15 cellular contexts compared by ENCODE assay signal in genomic region chr6:106820412-106820852, GRCh38.
DNase-seq lines count a peak whose midpoint lies in the region; ATAC-seq, FAIRE-seq and TF ChIP-seq lines count a peak whose summit lies in the region.
"Had no signal": no experiment of that assay in that cellular context is flagged by ENCODE, and none has a peak within 500 bp of the region (broad histone marks: within the 10 kb centered on the region; RNA-seq: fewer than 3 reads in every experiment).

No MANE protein-coding gene starts in this region.

- CTCF ChIA-PET in activated CD8-positive, alpha-beta memory T cell treated with anti-CD3 and anti-CD28 coated beads, Interleukin-2, amount 10 ng/mL, durations not matched to agents 7 days and 5 days (lab: Charles Lee): interaction anchor here (1.0 kb wide), 1 partner anchor 8 kb away, joined by 4 read pairs; no protein-coding TSS in a partner anchor

- no peak for DNase-seq in GM23338 (ENCODE audit: low spot score)
- peak; percentile 98 for DNase-seq in RCC 7860 (ENCODE audit: low spot score)
- peak; percentile 41 for DNase-seq in fibroblast of the aortic adventitia (ENCODE audit: low read depth)
- no peak for DNase-seq in smooth muscle cell (lab: John Stamatoyannopoulos, UW; ENCODE audit: unreplicated experiment)
- no peak for DNase-seq in inferior parietal cortex (ENCODE audit: extremely low spot score)
- DNase-seq in activated CD8-positive, alpha-beta memory T cell treated with anti-CD3 and anti-CD28 coated beads, Interleukin-2, amount 10 ng/mL, durations not matched to agents 7 days and 5 days: no peak
- no peak for DNase-seq in body of pancreas
- DNase-seq: effector CD8-positive, alpha-beta T cell; HFFc6; left lung; NCI-H1436; sigmoid colon; stimulated activated naive CD8-positive, alpha-beta T cell treated with anti-CD3 and anti-CD28 coated beads, Interleukin-15, amount 100 ng/mL, for 72 hours; T-helper 17 cell had no signal

- peak; percentile 99 for FAIRE-seq in RCC 7860 (lab: Jason Lieb, UNC)

- H2AFZ ChIP-seq in GM23338: peak overlapping the region; percentile 84
- no peak overlapping the region for H2AFZ ChIP-seq in smooth muscle cell (ENCODE audit: low read depth)

- H3K9me2 ChIP-seq in GM23338 (ENCODE audit: insufficient read depth): no peaks in the 10 kb centered on the region

- no peak overlapping the region for H3K9ac ChIP-seq in smooth muscle cell (ENCODE audit: low read depth)

- intact Hi-C loops in body of pancreas (cut with DNase I): no loop called here

- peaks cover 14% of the 10 kb centered on the region for H3K36me3 Mint-ChIP-seq in GM23338 (ENCODE audit: low read depth)
- no peaks in the 10 kb centered on the region for H3K36me3 Mint-ChIP-seq in activated CD8-positive, alpha-beta memory T cell treated with anti-CD3 and anti-CD28 coated beads, Interleukin-2, amount 10 ng/mL, durations not matched to agents 7 days and 5 days

- no peak for TF ChIP-seq CTCF in GM23338 (conservative IDR thresholded peaks at IDR 0.05; ENCODE audit: low read depth in 2 of 2)
- TF ChIP-seq CTCF in fibroblast of the aortic adventitia (IDR thresholded peaks at IDR 0.05; ENCODE audit: insufficient read depth, low read length): no peak
- TF ChIP-seq CTCF in smooth muscle cell (IDR thresholded peaks at IDR 0.05; ENCODE audit: borderline replicate concordance, insufficient read depth, poor library complexity, severe bottlenecking): no peak
- no peak for TF ChIP-seq CTCF in body of pancreas (IDR thresholded peaks at IDR 0.05)

- H3F3A ChIP-seq in GM23338 (replicated peaks; ENCODE audit: low read depth) (no peaks in the 10 kb centered on the region), smooth muscle cell (ENCODE audit: low read depth) (no peaks in the 10 kb centered on the region)

- no peak overlapping the region for H3K27ac ChIP-seq in GM23338 (ENCODE audit: low read depth)
- peak overlapping the region; percentile 40 for H3K27ac ChIP-seq in smooth muscle cell (ENCODE audit: low read depth)
- no peak overlapping the region for H3K27ac ChIP-seq in body of pancreas
- H3K27ac ChIP-seq: left lung, sigmoid colon had no signal

- no peaks in the 10 kb centered on the region for H3K79me2 ChIP-seq in GM23338 (replicated peaks; ENCODE audit: insufficient read depth)
- H3K79me2 ChIP-seq in smooth muscle cell (ENCODE audit: low read depth): no peaks in the 10 kb centered on the region

- ATAC-seq in GM23338 (no peak), body of pancreas (no peak)
- ATAC-seq in activated CD8-positive, alpha-beta memory T cell treated with anti-CD3 and anti-CD28 coated beads, Interleukin-2, amount 10 ng/mL, durations not matched to agents 7 days and 5 days: no peak
- ATAC-seq: left lung; stimulated activated naive CD8-positive, alpha-beta T cell treated with anti-CD3 and anti-CD28 coated beads, Interleukin-15, amount 100 ng/mL, for 72 hours; T-helper 17 cell had no signal

- no peak overlapping the region for H3K4me3 Mint-ChIP-seq in GM23338
- no peak overlapping the region for H3K4me3 Mint-ChIP-seq in activated CD8-positive, alpha-beta memory T cell treated with anti-CD3 and anti-CD28 coated beads, Interleukin-2, amount 10 ng/mL, durations not matched to agents 7 days and 5 days
- H3K4me3 Mint-ChIP-seq: HFFc6; stimulated activated naive CD8-positive, alpha-beta T cell treated with anti-CD3 and anti-CD28 coated beads, Interleukin-15, amount 100 ng/mL, for 72 hours; T-helper 17 cell had no signal

- H3K4me1 ChIP-seq in GM23338 (ENCODE audit: insufficient read depth): peaks cover 9% of the 10 kb centered on the region; the same call in 1 of the 2 replicates
- no peaks in the 10 kb centered on the region for H3K4me1 ChIP-seq in smooth muscle cell (ENCODE audit: low read depth)
- peaks cover 7% of the 10 kb centered on the region for H3K4me1 ChIP-seq in body of pancreas
- H3K4me1 ChIP-seq: left lung, sigmoid colon had no signal

- H3K4me3 ChIP-seq in GM23338 (no peak overlapping the region), fibroblast of the aortic adventitia (ENCODE audit: low read depth, low read length) (no peak overlapping the region), smooth muscle cell (no peak overlapping the region), body of pancreas (no peak overlapping the region)
- H3K4me3 ChIP-seq: left lung, sigmoid colon had no signal

- H3K27me3 Mint-ChIP-seq in GM23338 (ENCODE audit: insufficient read depth, low read depth, poor library complexity): no peaks in the 10 kb centered on the region
- H3K27me3 Mint-ChIP-seq in activated CD8-positive, alpha-beta memory T cell treated with anti-CD3 and anti-CD28 coated beads, Interleukin-2, amount 10 ng/mL, durations not matched to agents 7 days and 5 days: no peaks in the 10 kb centered on the region
- H3K27me3 Mint-ChIP-seq: stimulated activated naive CD8-positive, alpha-beta T cell treated with anti-CD3 and anti-CD28 coated beads, Interleukin-15, amount 100 ng/mL, for 72 hours had no signal

- no peaks in the 10 kb centered on the region for H3K9me3 ChIP-seq in smooth muscle cell (replicated peaks; ENCODE audit: low read depth)
- no peaks in the 10 kb centered on the region for H3K9me3 ChIP-seq in body of pancreas
- H3K9me3 ChIP-seq: left lung, sigmoid colon had no signal

- H3K4me1 Mint-ChIP-seq in GM23338: peaks cover 16% of the 10 kb centered on the region
- no peaks in the 10 kb centered on the region for H3K4me1 Mint-ChIP-seq in activated CD8-positive, alpha-beta memory T cell treated with anti-CD3 and anti-CD28 coated beads, Interleukin-2, amount 10 ng/mL, durations not matched to agents 7 days and 5 days
- H3K4me1 Mint-ChIP-seq: stimulated activated naive CD8-positive, alpha-beta T cell treated with anti-CD3 and anti-CD28 coated beads, Interleukin-15, amount 100 ng/mL, for 72 hours; T-helper 17 cell had no signal

- H3K9me3 Mint-ChIP-seq in GM23338: peaks cover 15% of the 10 kb centered on the region; the same call in 2 of the 3 replicates
- H3K9me3 Mint-ChIP-seq in activated CD8-positive, alpha-beta memory T cell treated with anti-CD3 and anti-CD28 coated beads, Interleukin-2, amount 10 ng/mL, durations not matched to agents 7 days and 5 days (ENCODE audit: low read depth): no peaks in the 10 kb centered on the region
- H3K9me3 Mint-ChIP-seq: activated T-helper 2 cell treated with anti-CD3 and anti-CD28 coated beads, Interferon-gamma antibody, Interleukin-2, Interleukin-4, amounts not matched to agents 10 μg/mL and 5 μg/mL and 100 μg/mL, durations not matched to agents 14 hours and 24 hours and 36 hours; HFFc6; stimulated activated naive CD8-positive, alpha-beta T cell treated with anti-CD3 and anti-CD28 coated beads, Interleukin-15, amount 100 ng/mL, for 72 hours had no signal

- H3K36me3 ChIP-seq in GM23338 (ENCODE audit: insufficient read depth) (no peaks in the 10 kb centered on the region; the same call in 1 of the 2 replicates), smooth muscle cell (ENCODE audit: low read depth) (no peaks in the 10 kb centered on the region), body of pancreas (replicated peaks in 1 of 2; ENCODE audit: insufficient read depth in 1 of 2, low read depth in 2 of 2) (no peaks in the 10 kb centered on the region)
- H3K36me3 ChIP-seq: left lung, sigmoid colon had no signal

- H3K27me3 ChIP-seq in GM23338 (ENCODE audit: insufficient read depth): no peaks in the 10 kb centered on the region
- no peaks in the 10 kb centered on the region for H3K27me3 ChIP-seq in smooth muscle cell (ENCODE audit: low read depth)
- no peaks in the 10 kb centered on the region for H3K27me3 ChIP-seq in body of pancreas
- H3K27me3 ChIP-seq: left lung, sigmoid colon had no signal

- H3K4me2 ChIP-seq in GM23338 (no peak overlapping the region), smooth muscle cell (peak overlapping the region; percentile 45)

- no peak overlapping the region for H3K27ac Mint-ChIP-seq in GM23338
- no peak overlapping the region for H3K27ac Mint-ChIP-seq in activated CD8-positive, alpha-beta memory T cell treated with anti-CD3 and anti-CD28 coated beads, Interleukin-2, amount 10 ng/mL, durations not matched to agents 7 days and 5 days
- H3K27ac Mint-ChIP-seq: activated T-helper 2 cell treated with anti-CD3 and anti-CD28 coated beads, Interferon-gamma antibody, Interleukin-2, Interleukin-4, amounts not matched to agents 10 μg/mL and 5 μg/mL and 100 μg/mL, durations not matched to agents 14 hours and 24 hours and 36 hours; HFFc6; stimulated activated naive CD8-positive, alpha-beta T cell treated with anti-CD3 and anti-CD28 coated beads, Interleukin-15, amount 100 ng/mL, for 72 hours; T-helper 17 cell had no signal

- TF ChIP-seq POLR2A in body of pancreas (IDR thresholded peaks at IDR 0.05): no peak

- no peaks in the 10 kb centered on the region for H4K20me1 ChIP-seq in GM23338 (replicated peaks; ENCODE audit: insufficient read depth)
- no peaks in the 10 kb centered on the region for H4K20me1 ChIP-seq in smooth muscle cell (ENCODE audit: low read depth)

TF ChIP-seq in GM23338, 12 proteins besides CTCF, POLR2A, EP300 and RAD21 (continues in another document):
- TF ChIP-seq POLR2AphosphoS5 (IDR thresholded peaks at IDR 0.05; ENCODE audit: low read depth) (no peak), ZNF331 (CRISPR knock-in tag; IDR thresholded peaks at IDR 0.05; ENCODE audit: low read depth) (no peak), JUNB (IDR thresholded peaks at IDR 0.05; ENCODE audit: unreplicated experiment) (no peak), STAT1 (IDR thresholded peaks at IDR 0.05; ENCODE audit: unreplicated experiment) (no peak)
- TF ChIP-seq, protein P1, sequence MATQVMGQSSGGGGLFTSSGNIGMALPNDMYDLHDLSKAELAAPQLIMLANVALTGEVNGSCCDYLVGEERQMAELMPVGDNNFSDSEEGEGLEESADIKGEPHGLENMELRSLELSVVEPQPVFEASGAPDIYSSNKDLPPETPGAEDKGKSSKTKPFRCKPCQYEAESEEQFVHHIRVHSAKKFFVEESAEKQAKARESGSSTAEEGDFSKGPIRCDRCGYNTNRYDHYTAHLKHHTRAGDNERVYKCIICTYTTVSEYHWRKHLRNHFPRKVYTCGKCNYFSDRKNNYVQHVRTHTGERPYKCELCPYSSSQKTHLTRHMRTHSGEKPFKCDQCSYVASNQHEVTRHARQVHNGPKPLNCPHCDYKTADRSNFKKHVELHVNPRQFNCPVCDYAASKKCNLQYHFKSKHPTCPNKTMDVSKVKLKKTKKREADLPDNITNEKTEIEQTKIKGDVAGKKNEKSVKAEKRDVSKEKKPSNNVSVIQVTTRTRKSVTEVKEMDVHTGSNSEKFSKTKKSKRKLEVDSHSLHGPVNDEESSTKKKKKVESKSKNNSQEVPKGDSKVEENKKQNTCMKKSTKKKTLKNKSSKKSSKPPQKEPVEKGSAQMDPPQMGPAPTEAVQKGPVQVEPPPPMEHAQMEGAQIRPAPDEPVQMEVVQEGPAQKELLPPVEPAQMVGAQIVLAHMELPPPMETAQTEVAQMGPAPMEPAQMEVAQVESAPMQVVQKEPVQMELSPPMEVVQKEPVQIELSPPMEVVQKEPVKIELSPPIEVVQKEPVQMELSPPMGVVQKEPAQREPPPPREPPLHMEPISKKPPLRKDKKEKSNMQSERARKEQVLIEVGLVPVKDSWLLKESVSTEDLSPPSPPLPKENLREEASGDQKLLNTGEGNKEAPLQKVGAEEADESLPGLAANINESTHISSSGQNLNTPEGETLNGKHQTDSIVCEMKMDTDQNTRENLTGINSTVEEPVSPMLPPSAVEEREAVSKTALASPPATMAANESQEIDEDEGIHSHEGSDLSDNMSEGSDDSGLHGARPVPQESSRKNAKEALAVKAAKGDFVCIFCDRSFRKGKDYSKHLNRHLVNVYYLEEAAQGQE (IDR thresholded peaks at IDR 0.05; ENCODE audit: unreplicated experiment): no peak

Comparison
In these comparisons a context has a peak if more than half of its experiments do, and no peak if none do; other contexts are left out.
1. DNase-seq: peak in RCC 7860 (single experiment) and fibroblast of the aortic adventitia (single experiment); none in GM23338 (single experiment), smooth muscle cell (single experiment), inferior parietal cortex (single experiment), activated CD8-positive, alpha-beta memory T cell treated with anti-CD3 and anti-CD28 coated beads, Interleukin-2, amount 10 ng/mL, durations not matched to agents 7 days and 5 days (single experiment) and body of pancreas (0 of 4).